ENCODE assay signal across 13 cellular contexts in genomic region chr2:233059547-233059796, GRCh38. TPM values are rescaled to one million over a fixed set of nuclear protein-coding genes. Genes with fewer than 3 reads are reported as not detected.
A peak's percentile ranks its signal among the peaks of the same experiment; 100 is the strongest.
DNase-seq lines count a peak whose midpoint lies in the region; ATAC-seq, FAIRE-seq and TF ChIP-seq lines count a peak whose summit lies in the region.
"Had no signal": no experiment of that assay in that cellular context is flagged by ENCODE, and none has a peak within 500 bp of the region (broad histone marks: within the 10 kb centered on the region; RNA-seq: fewer than 3 reads in every experiment).

No MANE protein-coding gene starts in this region.

- FAIRE-seq in GM12878 (lab: Jason Lieb, UNC) = no peak

- H2AFZ ChIP-seq in GM23338 = 0 out of 2 replicates have a peak overlapping the region, but pooled peaks have one; percentile 18
- H2AFZ ChIP-seq in GM12878 (ENCODE audit: control insufficient read depth, low read depth, low read length) = peak overlapping the region; percentile 81

- peak overlapping the region; percentile 85 for H3K27ac ChIP-seq in CD4-positive, CD25-positive, alpha-beta regulatory T cell (ENCODE audit: insufficient read depth, low read length, poor library complexity, severe bottlenecking)
- no peak overlapping the region for H3K27ac ChIP-seq in GM23338 (ENCODE audit: low read depth)
- H3K27ac ChIP-seq in GM12878 (ENCODE audit: control insufficient read depth, insufficient read depth) = peak overlapping the region; percentile 93
- H3K27ac ChIP-seq: foreskin keratinocyte had no signal

- no peaks in the 10 kb centered on the region for H3F3A ChIP-seq in GM23338 (replicated peaks; ENCODE audit: low read depth)

- no peaks in the 10 kb centered on the region for H3K9me3 ChIP-seq in CD4-positive, CD25-positive, alpha-beta regulatory T cell (ENCODE audit: control insufficient read depth in 2 of 2, low read length in 2 of 2)
- no peaks in the 10 kb centered on the region for H3K9me3 ChIP-seq in GM12878 (replicated peaks; ENCODE audit: control insufficient read depth, insufficient read depth, low read length)

- TF ChIP-seq POLR2A in GM12878 (IDR thresholded peaks at IDR 0.05; ENCODE audit: low read depth, low read length) = no peak

- no peaks in the 10 kb centered on the region for H3K79me2 ChIP-seq in GM23338 (replicated peaks; ENCODE audit: insufficient read depth)
- peaks cover 51% of the 10 kb centered on the region for H3K79me2 ChIP-seq in GM12878 (ENCODE audit: control insufficient read depth, insufficient read depth, low read length)

- no peak for ATAC-seq in CD4-positive, CD25-positive, alpha-beta regulatory T cell (ENCODE audit: low read depth in 2 of 2)
- ATAC-seq in GM23338 = peak; percentile 49
- ATAC-seq in GM12878 = no peak
- ATAC-seq in natural killer cell = no peak
- ATAC-seq: foreskin keratinocyte had no signal

- H3K4me1 Mint-ChIP-seq in CD4-positive, CD25-positive, alpha-beta regulatory T cell = peaks cover 6 to 44% (median 25%) of the 10 kb centered on the region in 4 donors
- H3K4me1 Mint-ChIP-seq in GM23338 = peaks cover 22% of the 10 kb centered on the region
- peaks cover 45 to 57% of the 10 kb centered on the region in 2 donors for H3K4me1 Mint-ChIP-seq in natural killer cell

- POLR2A ChIA-PET in GM12878 (lab: Charles Lee) = interaction anchor here (0.6 to 9.6 kb wide), 6 partner anchors 11 to 165 kb away, joined by 3 to 271 read pairs (median 13); no protein-coding TSS in a partner anchor

- no peak for TF ChIP-seq EP300 in GM12878 (IDR thresholded peaks at IDR 0.05; ENCODE audit: borderline replicate concordance in 1 of 2, control insufficient read depth in 1 of 2, low read depth in 2 of 2, low read length in 2 of 2)

- WGBS in GM12878 (ENCODE audit: insufficient coverage, insufficient replicate concordance, low lambda C conversion rate, missing lambda C conversion rate) = 24% methylated on average over 7 of the region's 7 CpGs

- in situ Hi-C loops in GM12878 (cut with MboI) = no loop called here

- intact Hi-C loops in GM12878 (cut with micrococcal nuclease; ENCODE audit: unreplicated experiment) (no loop called here), natural killer cell (cut with micrococcal nuclease) (no loop called here)

- RAD21 ChIA-PET in GM12878 (lab: Charles Lee; ENCODE audit: unreplicated experiment) = interaction anchor here (1.3 to 13.5 kb wide), 10 partner anchors 10 to 300 kb away, joined by 3 to 361 read pairs (median 16); partner anchors contain the start of gene ATG16L1

- no TSS peak for BruUV-seq in GM12878 (replicated peaks; lab: Mats Ljungman, UMichigan)

- H3K9ac ChIP-seq in GM12878 (ENCODE audit: control insufficient read depth, insufficient read depth, low read length) = peak overlapping the region; percentile 91

- no peaks in the 10 kb centered on the region for H3K27me3 ChIP-seq in CD4-positive, CD25-positive, alpha-beta regulatory T cell (ENCODE audit: control insufficient read depth, insufficient read depth, low read length)
- H3K27me3 ChIP-seq in GM23338 (ENCODE audit: insufficient read depth) (no peaks in the 10 kb centered on the region), GM12878 (replicated peaks in 1 of 2; ENCODE audit: control insufficient read depth in 2 of 2, insufficient read depth in 2 of 2, low read length in 1 of 2) (no peaks in the 10 kb centered on the region)

- peak; percentile 44 for TF ChIP-seq RAD21 in GM12878 (IDR thresholded peaks at IDR 0.05; ENCODE audit: insufficient read depth, low read depth, low read length)

- CTCF ChIA-PET in GM12878 (lab: Yijun Ruan, JAX) = interaction anchor here (0.5 to 6.2 kb wide), 19 partner anchors 11 to 452 kb away, joined by 3 to 68 read pairs (median 6); partner anchors contain the start of gene ATG16L1

- DNase-seq in CD4-positive, CD25-positive, alpha-beta regulatory T cell = no peak
- DNase-seq in GM23338 (ENCODE audit: low spot score) (peak; percentile 56), GM12878 (ENCODE audit: low read depth, low spot score) (no peak), natural killer cell (no peak), NCI-H1694 (lab: John Stamatoyannopoulos, UW) (no peak), COR-L47 (lab: John Stamatoyannopoulos, UW) (no peak), NCI-H128 (lab: John Stamatoyannopoulos, UW; ENCODE audit: unreplicated experiment) (no peak), LoVo (ENCODE audit: low spot score) (no peak)
- DNase-seq: amniotic stem cell, DMS 273 treated with DMSO at 0.1 percent for 48 hours, foreskin keratinocyte, nephron progenitor cell had no signal

- H3K4me3 ChIP-seq in CD4-positive, CD25-positive, alpha-beta regulatory T cell (ENCODE audit: low read depth, low read length) = no peak overlapping the region
- H3K4me3 ChIP-seq in GM23338 = no peak overlapping the region
- peak overlapping the region; percentile 94 for H3K4me3 ChIP-seq in GM12878

- peak overlapping the region; percentile 51 to 97 (median 87) for H3K4me3 Mint-ChIP-seq in CD4-positive, CD25-positive, alpha-beta regulatory T cell
- H3K4me3 Mint-ChIP-seq in GM23338 (no peak overlapping the region), natural killer cell (peak overlapping the region; percentile 89)
- H3K4me3 Mint-ChIP-seq: nephron progenitor cell had no signal

- H4K20me1 ChIP-seq in GM23338 (replicated peaks; ENCODE audit: insufficient read depth) (no peaks in the 10 kb centered on the region), GM12878 (ENCODE audit: control insufficient read depth, insufficient read depth) (peaks cover 3% of the 10 kb centered on the region; the same call in 1 of the 2 replicates)

- peaks cover 6% of the 10 kb centered on the region for H3K36me3 ChIP-seq in CD4-positive, CD25-positive, alpha-beta regulatory T cell (ENCODE audit: control insufficient read depth, insufficient read depth, low read length)
- H3K36me3 ChIP-seq in GM23338 (ENCODE audit: insufficient read depth) = no peaks in the 10 kb centered on the region
- peaks cover 0 to 4% of the 10 kb centered on the region in 2 experiments; a peak in 2 of 4 replicates for H3K36me3 ChIP-seq in GM12878 (ENCODE audit: control insufficient read depth in 2 of 2, insufficient read depth in 2 of 2, low read length in 1 of 2)

- no peaks in the 10 kb centered on the region for H3K9me2 ChIP-seq in GM23338 (ENCODE audit: insufficient read depth)

- peaks cover 1% of the 10 kb centered on the region for H3K36me3 Mint-ChIP-seq in CD4-positive, CD25-positive, alpha-beta regulatory T cell
- no peaks in the 10 kb centered on the region for H3K36me3 Mint-ChIP-seq in GM23338 (ENCODE audit: low read depth)
- no peaks in the 10 kb centered on the region for H3K36me3 Mint-ChIP-seq in natural killer cell

- peaks cover 41% of the 10 kb centered on the region for H3K4me1 ChIP-seq in CD4-positive, CD25-positive, alpha-beta regulatory T cell (ENCODE audit: control insufficient read depth, insufficient read depth, low read length, poor library complexity, severe bottlenecking)
- H3K4me1 ChIP-seq in GM23338 (ENCODE audit: insufficient read depth) (no peaks in the 10 kb centered on the region), GM12878 (ENCODE audit: control insufficient read depth, insufficient read depth, low read length) (peaks cover 29% of the 10 kb centered on the region)
- H3K4me1 ChIP-seq: foreskin keratinocyte had no signal

- H3K4me2 ChIP-seq in GM23338 (no peak overlapping the region), GM12878 (ENCODE audit: control insufficient read depth, insufficient read depth) (peak overlapping the region; percentile 98)

- peaks cover 0 to 2% (median 0%) of the 10 kb centered on the region in 7 donors for H3K9me3 Mint-ChIP-seq in CD4-positive, CD25-positive, alpha-beta regulatory T cell
- H3K9me3 Mint-ChIP-seq in GM23338 (no peaks in the 10 kb centered on the region), natural killer cell (no peaks in the 10 kb centered on the region)
- H3K9me3 Mint-ChIP-seq: nephron progenitor cell had no signal

- TF ChIP-seq CTCF in GM23338 (conservative IDR thresholded peaks at IDR 0.05; ENCODE audit: low read depth in 2 of 2) (peak; percentile 35 to 78; a peak in 3 of 4 replicates), GM12878 (IDR thresholded peaks at IDR 0.05 in 2 of 3, conservative IDR thresholded peaks at IDR 0.05 in 1 of 3; ENCODE audit: control insufficient read depth in 2 of 3, extremely low read depth in 1 of 3, insufficient read depth in 1 of 3, low read depth in 3 of 3, low read length in 3 of 3) (peak in 2 of 3 experiments; percentile 17 to 52; a peak in 3 of 6 replicates), natural killer cell (IDR thresholded peaks at IDR 0.05) (no peak)

- SMC1A ChIA-PET in GM12878 (lab: Charles Lee; ENCODE audit: uncharacterized antibody, unreplicated experiment) = interaction anchor here (1.0 to 13.6 kb wide), 13 partner anchors 9 to 250 kb away, joined by 3 to 351 read pairs (median 6); partner anchors contain the start of gene ATG16L1

- no peaks in the 10 kb centered on the region for H3K27me3 Mint-ChIP-seq in CD4-positive, CD25-positive, alpha-beta regulatory T cell
- H3K27me3 Mint-ChIP-seq in GM23338 (ENCODE audit: insufficient read depth, low read depth, poor library complexity) (peaks cover 4% of the 10 kb centered on the region), natural killer cell (ENCODE audit: low read depth in 2 of 2) (no peaks in the 10 kb centered on the region)

- H3K27ac Mint-ChIP-seq in CD4-positive, CD25-positive, alpha-beta regulatory T cell = peak overlapping the region; percentile 94 to 97 (median 96)
- H3K27ac Mint-ChIP-seq in GM23338 (no peak overlapping the region), natural killer cell (peak overlapping the region; percentile 90 to 92)
- H3K27ac Mint-ChIP-seq: nephron progenitor cell had no signal

RNA-seq across cellular contexts. Expression of gene INPP5D, which starts 0.7 kb away (rescaled TPM):
- total RNA-seq in CD4-positive, CD25-positive, alpha-beta regulatory T cell = 278 TPM
- 10 to 100 TPM; 56.9 to 79.8 (median 69.0) TPM for polyA plus RNA-seq in CD4-positive, CD25-positive, alpha-beta regulatory T cell
- total RNA-seq in GM23338 (2014; rRNA removed; shearing (Covaris generic)) = 8.0 and 8.3 TPM in 2 replicates
- 5.4 and 6.6 TPM in 2 replicates for polyA plus RNA-seq in GM23338 (2016; fragmentation: Nextera tagmentation; extraction: Ambion mirVana)
- total RNA-seq in GM12878 (2013; cell fraction: nucleolus; rRNA removed) = 345 and 366 TPM in 2 replicates
- total RNA-seq in GM12878 (2014; rRNA removed) = 66.2 and 89.5 TPM in 2 replicates
- total RNA-seq in GM12878 (2014; rRNA removed; fragmentation: Illumina TruSeq; extraction: Trizol) = 64.9 and 74.6 TPM in 2 replicates
- 126 and 139 TPM in 2 replicates for total RNA-seq in GM12878 (2021)
- polyA plus RNA-seq in GM12878 (2011; ENCODE audit: low read depth) = 51.0 TPM
- polyA plus RNA-seq in GM12878 (2011; rRNA removed) = 24.3 and 43.0 TPM in 2 replicates
- 39.4 and 45.6 TPM in 2 replicates for polyA plus RNA-seq in GM12878 (2011; cell fraction: cytosol; rRNA removed)
- 143 and 184 TPM in 2 replicates for polyA plus RNA-seq in GM12878 (2011; cell fraction: nucleus; rRNA removed)
- 79.5 and 83.6 TPM in 2 replicates for polyA plus RNA-seq in GM12878 (2012)
- polyA plus RNA-seq in GM12878 (2014; fragmentation: Illumina TruSeq; extraction: Trizol) = 78.1 and 101 TPM in 2 replicates
- polyA plus RNA-seq in GM12878 (2014; fragmentation: Nextera tagmentation; extraction: Ambion mirVana) = 10 to 100 TPM; 11.8 to 19.4 TPM
- 88.1 and 102 TPM in 2 replicates for polyA plus RNA-seq in GM12878 (2014; rRNA removed)
- 100 to 1,000 TPM; 101 to 104 TPM for polyA plus RNA-seq in GM12878 (2016; fragmentation: Nextera tagmentation; extraction: Ambion mirVana)
- polyA minus RNA-seq in GM12878 (2011; rRNA and poly(A)+ RNA removed) = 142 and 157 TPM in 2 replicates
- 40.2 and 55.8 TPM in 2 replicates for polyA minus RNA-seq in GM12878 (2011; cell fraction: cytosol; rRNA and poly(A)+ RNA removed)
- polyA minus RNA-seq in GM12878 (2011; cell fraction: nucleus; rRNA and poly(A)+ RNA removed) = 114 and 175 TPM in 2 replicates
- 100 to 1,000 TPM; 385 to 498 (median 497) TPM for total RNA-seq in natural killer cell

RNA-seq across cellular contexts. Expression of gene NEU2, which starts 27.0 kb away (rescaled TPM):
- not detected for total RNA-seq in CD4-positive, CD25-positive, alpha-beta regulatory T cell
- polyA plus RNA-seq in CD4-positive, CD25-positive, alpha-beta regulatory T cell = not detected
- total RNA-seq in GM23338 (2014; rRNA removed; shearing (Covaris generic)) = not detected in 2 replicates
- polyA plus RNA-seq in GM23338 (2016; fragmentation: Nextera tagmentation; extraction: Ambion mirVana) (not detected in 2 replicates), GM12878 (2011; rRNA removed) (not detected in 2 replicates), GM12878 (2014; fragmentation: Illumina TruSeq; extraction: Trizol) (not detected in 2 replicates), GM12878 (2014; fragmentation: Nextera tagmentation; extraction: Ambion mirVana) (not detected), GM12878 (2014; rRNA removed) (not detected in 2 replicates), GM12878 (2016; fragmentation: Nextera tagmentation; extraction: Ambion mirVana) (not detected)
- not detected in 2 replicates for total RNA-seq in GM12878 (2013; cell fraction: nucleolus; rRNA removed)
- total RNA-seq in GM12878 (2014; rRNA removed) (not detected in 2 replicates), GM12878 (2014; rRNA removed; fragmentation: Illumina TruSeq; extraction: Trizol) (not detected in 2 replicates), GM12878 (2021) (not detected in 2 replicates), natural killer cell (not detected)
- polyA plus RNA-seq in GM12878 (2011; ENCODE audit: low read depth) = not detected
- polyA plus RNA-seq in GM12878 (2011; cell fraction: cytosol; rRNA removed) = not detected in 2 replicates
- not detected in 2 replicates for polyA plus RNA-seq in GM12878 (2011; cell fraction: nucleus; rRNA removed)
- polyA plus RNA-seq in GM12878 (2012) = not detected in 2 replicates
- not detected in 2 replicates for polyA minus RNA-seq in GM12878 (2011; rRNA and poly(A)+ RNA removed)
- not detected in 2 replicates for polyA minus RNA-seq in GM12878 (2011; cell fraction: cytosol; rRNA and poly(A)+ RNA removed)
- polyA minus RNA-seq in GM12878 (2011; cell fraction: nucleus; rRNA and poly(A)+ RNA removed) = not detected in 2 replicates
- total RNA-seq: foreskin keratinocyte; T-helper 1 cell treated with Interleukin-12 subunit alpha and Interleukin-12 subunit beta and Interleukin-4 antibody, amounts not matched to agents 30 ng/mL and 1 ng/mL, for 36 hours had no signal
- polyA plus RNA-seq: foreskin keratinocyte had no signal

RNA-seq across cellular contexts. Expression of gene NGEF, which starts 46.4 kb away (rescaled TPM):
- total RNA-seq in CD4-positive, CD25-positive, alpha-beta regulatory T cell = not detected
- under 1 TPM in 1 of 4 donors, not detected in 3; 0.21 TPM for polyA plus RNA-seq in CD4-positive, CD25-positive, alpha-beta regulatory T cell
- total RNA-seq in GM23338 (2014; rRNA removed; shearing (Covaris generic)) = 4.2 and 5.4 TPM in 2 replicates
- polyA plus RNA-seq in GM23338 (2016; fragmentation: Nextera tagmentation; extraction: Ambion mirVana) = 1.8 and 1.9 TPM in 2 replicates
- total RNA-seq in GM12878 (2013; cell fraction: nucleolus; rRNA removed) = 0.47 and 1.4 TPM in 2 replicates
- total RNA-seq in GM12878 (2014; rRNA removed) = not detected in 2 replicates
- not detected in 2 replicates for total RNA-seq in GM12878 (2014; rRNA removed; fragmentation: Illumina TruSeq; extraction: Trizol)
- total RNA-seq in GM12878 (2021) = not detected in 2 replicates
- polyA plus RNA-seq in GM12878 (2011; ENCODE audit: low read depth) = not detected
- 0.12 TPM in 2 replicates for polyA plus RNA-seq in GM12878 (2011; rRNA removed)
- polyA plus RNA-seq in GM12878 (2011; cell fraction: cytosol; rRNA removed) = 0.12 and 0.15 TPM in 2 replicates
- 0.27 and 0.83 TPM in 2 replicates for polyA plus RNA-seq in GM12878 (2011; cell fraction: nucleus; rRNA removed)
- 0.25 TPM in 1 of 2 replicates, not detected in the other for polyA plus RNA-seq in GM12878 (2012)
- not detected in 2 replicates for polyA plus RNA-seq in GM12878 (2014; fragmentation: Illumina TruSeq; extraction: Trizol)
- not detected for polyA plus RNA-seq in GM12878 (2014; fragmentation: Nextera tagmentation; extraction: Ambion mirVana)
- polyA plus RNA-seq in GM12878 (2014; rRNA removed) = not detected in 2 replicates
- not detected for polyA plus RNA-seq in GM12878 (2016; fragmentation: Nextera tagmentation; extraction: Ambion mirVana)
- 0.10 and 1.7 TPM in 2 replicates for polyA minus RNA-seq in GM12878 (2011; rRNA and poly(A)+ RNA removed)
- not detected in 2 replicates for polyA minus RNA-seq in GM12878 (2011; cell fraction: cytosol; rRNA and poly(A)+ RNA removed)
- not detected in 2 replicates for polyA minus RNA-seq in GM12878 (2011; cell fraction: nucleus; rRNA and poly(A)+ RNA removed)
- not detected for total RNA-seq in natural killer cell
- total RNA-seq: T-helper 1 cell treated with Interleukin-12 subunit alpha and Interleukin-12 subunit beta and Interleukin-4 antibody, amounts not matched to agents 30 ng/mL and 1 ng/mL, for 36 hours had no signal
